In genomic region chr7:73766556-73767229, GRCh38 we compare ENCODE assay signal across 16 cellular contexts. TPM values are rescaled to one million over a fixed set of nuclear protein-coding genes. Genes with fewer than 3 reads are reported as not detected.
DNase-seq lines count a peak whose midpoint lies in the region; ATAC-seq and TF ChIP-seq lines count a peak whose summit lies in the region.
"Had no signal": no experiment of that assay in that cellular context is flagged by ENCODE, and none has a peak within 500 bp of the region (broad histone marks: within the 10 kb centered on the region; RNA-seq: fewer than 3 reads in every experiment).

No MANE protein-coding gene starts in this region.

- no peaks in the 10 kb centered on the region for H3K9me3 Mint-ChIP-seq in chondrocyte (ENCODE audit: low read depth)
- H3K9me3 Mint-ChIP-seq in neural progenitor cell: no peaks in the 10 kb centered on the region

- peak; percentile 28 for DNase-seq in GM12865 (ENCODE audit: low read depth)
- DNase-seq in MM.1S: peak; percentile 80
- peak; percentile 27 for DNase-seq in chondrocyte (ENCODE audit: low spot score)
- peak; percentile 6 for DNase-seq in neural progenitor cell (ENCODE audit: low spot score)
- DNase-seq in activated CD4-positive, alpha-beta T cell treated with anti-CD3 and anti-CD28 coated beads, Interleukin-2, amount 50 U/mL, for 4 hours: no peak
- no peak for DNase-seq in NCI-H524 (lab: John Stamatoyannopoulos, UW)
- DNase-seq: ACHN, C1 segment of cervical spinal cord, DMS79, MV-4-11, NCI-H1694 treated with DMSO at 0.1 percent for 48 hours, NCI-H510A, PC-9, SJCRH30 had no signal

- H3K4me2 ChIP-seq in MM.1S (ENCODE audit: low read depth, low read length) (peak overlapping the region; percentile 40), neural progenitor cell (no peak overlapping the region)
- H3K4me2 ChIP-seq: PC-9 had no signal

- H3K4me3 Mint-ChIP-seq in chondrocyte (ENCODE audit: unreplicated experiment) (no peak overlapping the region), neural progenitor cell (no peak overlapping the region)

- TF ChIP-seq CTCF in GM12865 (IDR thresholded peaks at IDR 0.05; ENCODE audit: insufficient read depth, low read depth, low read length, missing control alignments) (no peak), MM.1S (IDR thresholded peaks at IDR 0.05; ENCODE audit: low read length) (no peak), chondrocyte (IDR thresholded peaks at IDR 0.05) (no peak), neural progenitor cell (IDR thresholded peaks at IDR 0.05) (no peak)

- ATAC-seq in GM21737 (IDR thresholded peaks at IDR 0.05; ENCODE audit: unreplicated experiment): no peak
- ATAC-seq: HCT116 had no signal

- no peaks in the 10 kb centered on the region for H3K4me1 Mint-ChIP-seq in chondrocyte (ENCODE audit: low read depth)
- peaks cover 16% of the 10 kb centered on the region for H3K4me1 Mint-ChIP-seq in neural progenitor cell

- H3K4me3 ChIP-seq in GM12865 (ENCODE audit: low read depth, low read length): no peak overlapping the region
- peak overlapping the region; percentile 23; the same call in 1 of the 2 replicates for H3K4me3 ChIP-seq in MM.1S (ENCODE audit: low read length)
- no peak overlapping the region for H3K4me3 ChIP-seq in neural progenitor cell
- H3K4me3 ChIP-seq: PC-9, SJCRH30 had no signal

- H3K9ac ChIP-seq in MM.1S (ENCODE audit: low read length) (peak overlapping the region; percentile 28; the same call in 1 of the 2 replicates), neural progenitor cell (no peak overlapping the region)

- H3K36me3 ChIP-seq in MM.1S (replicated peaks; ENCODE audit: insufficient read depth, low read length): no peaks in the 10 kb centered on the region
- no peaks in the 10 kb centered on the region for H3K36me3 ChIP-seq in neural progenitor cell
- H3K36me3 ChIP-seq: SJCRH30 had no signal

- H2AFZ ChIP-seq in MM.1S (ENCODE audit: low read length) (no peak overlapping the region), neural progenitor cell (replicated peaks) (no peak overlapping the region)
- H2AFZ ChIP-seq: PC-9 had no signal

- H3K27ac ChIP-seq in MM.1S (ENCODE audit: low read length) (peak overlapping the region; percentile 68), neural progenitor cell (no peak overlapping the region)
- H3K27ac ChIP-seq: PC-9, SJCRH30 had no signal

- H3K9me2 ChIP-seq in MM.1S (replicated peaks; ENCODE audit: insufficient read depth, low read length): no peaks in the 10 kb centered on the region

- H3K27me3 Mint-ChIP-seq in chondrocyte (ENCODE audit: low read depth) (peaks cover 4% of the 10 kb centered on the region), neural progenitor cell (ENCODE audit: insufficient read depth, low read depth) (peaks cover 10% of the 10 kb centered on the region)

- H3K27ac Mint-ChIP-seq in chondrocyte (ENCODE audit: unreplicated experiment) (no peak overlapping the region), neural progenitor cell (no peak overlapping the region)

- H3F3A ChIP-seq in MM.1S (ENCODE audit: insufficient read depth, low read length) (peaks cover 14% of the 10 kb centered on the region), neural progenitor cell (ENCODE audit: low read depth) (peaks cover 19% of the 10 kb centered on the region)

- H3K9me3 ChIP-seq in MM.1S (replicated peaks; ENCODE audit: insufficient read depth, low read length): no peaks in the 10 kb centered on the region
- no peaks in the 10 kb centered on the region for H3K9me3 ChIP-seq in neural progenitor cell (ENCODE audit: low read depth)
- H3K9me3 ChIP-seq: SJCRH30 had no signal

- H3K79me2 ChIP-seq in MM.1S (ENCODE audit: low read length): no peaks in the 10 kb centered on the region
- no peaks in the 10 kb centered on the region for H3K79me2 ChIP-seq in neural progenitor cell (ENCODE audit: low read depth)

- H4K20me1 ChIP-seq in MM.1S (ENCODE audit: insufficient read depth, low read length): no peaks in the 10 kb centered on the region
- H4K20me1 ChIP-seq in neural progenitor cell (ENCODE audit: low read depth): no peaks in the 10 kb centered on the region

- H3K4me1 ChIP-seq in MM.1S (ENCODE audit: low read length) (peaks cover 11% of the 10 kb centered on the region), neural progenitor cell (peaks cover 11% of the 10 kb centered on the region)
- H3K4me1 ChIP-seq: SJCRH30 had no signal

- H3K36me3 Mint-ChIP-seq in chondrocyte (ENCODE audit: low read depth) (no peaks in the 10 kb centered on the region), neural progenitor cell (peaks cover 3% of the 10 kb centered on the region)

- H3K27me3 ChIP-seq in MM.1S (replicated peaks; ENCODE audit: insufficient read depth, low read length) (no peaks in the 10 kb centered on the region), neural progenitor cell (peaks cover 25% of the 10 kb centered on the region)
- H3K27me3 ChIP-seq: SJCRH30 had no signal

RNA-seq across cellular contexts. Expression of gene CLDN3, which starts 3.4 kb away (rescaled TPM):
- total RNA-seq in chondrocyte: 0.32 TPM in 1 of 3 replicates, not detected in the others
- 1.6 and 14.2 TPM in 2 replicates for total RNA-seq in neural progenitor cell (ENCODE audit: low replicate concordance)
- total RNA-seq: SJCRH30 had no signal

RNA-seq across cellular contexts. Expression of gene ABHD11, which starts 28.1 kb away (rescaled TPM):
- total RNA-seq in chondrocyte: 11.2 to 15.3 TPM (median 15.0 TPM) in 3 replicates
- total RNA-seq in neural progenitor cell (ENCODE audit: low replicate concordance): 9.3 and 15.1 TPM in 2 replicates

RNA-seq across cellular contexts. Expression of gene STX1A, which starts 47.2 kb away (rescaled TPM):
- total RNA-seq in chondrocyte: 19.1 to 33.5 TPM (median 20.9 TPM) in 3 replicates
- 21.9 and 29.0 TPM in 2 replicates for total RNA-seq in neural progenitor cell (ENCODE audit: low replicate concordance)

Comparison
In these comparisons a context has a peak if more than half of its experiments do, and no peak if none do; other contexts are left out.
1. DNase-seq: peak in GM12865 (single experiment), MM.1S (single experiment), chondrocyte (single experiment) and neural progenitor cell (single experiment); none in activated CD4-positive, alpha-beta T cell treated with anti-CD3 and anti-CD28 coated beads, Interleukin-2, amount 50 U/mL, for 4 hours (0 of 2) and NCI-H524 (0 of 2).